In the genomic region with DNA sequence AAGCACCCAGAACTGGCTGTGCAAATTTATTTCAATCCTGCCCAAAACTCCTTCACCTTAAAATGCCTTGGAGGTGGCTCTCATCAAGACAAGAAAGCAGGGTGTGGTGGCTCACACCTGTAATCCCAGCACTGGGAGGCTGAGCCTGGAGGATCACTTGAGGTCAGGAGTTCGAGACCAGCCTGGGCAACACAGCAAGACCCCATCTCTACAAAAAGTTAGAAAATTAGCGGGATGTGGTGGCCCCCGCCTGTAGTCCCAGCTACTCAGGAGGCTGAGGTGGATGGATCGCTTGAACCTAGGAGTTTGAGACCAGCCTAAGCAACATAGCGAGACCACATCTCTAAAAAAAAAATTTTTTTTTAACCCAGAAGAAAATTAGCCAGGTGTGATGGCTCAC, we compare ENCODE assay signal across 10 cellular contexts. TPM values are rescaled to one million over a fixed set of nuclear protein-coding genes. Genes with fewer than 3 reads are reported as not detected.
DNase-seq lines count a peak whose midpoint lies in the region; ATAC-seq and TF ChIP-seq lines count a peak whose summit lies in the region.
"Had no signal": no experiment of that assay in that cellular context is flagged by ENCODE, and none has a peak within 500 bp of the region (broad histone marks: within the 10 kb centered on the region; RNA-seq: fewer than 3 reads in every experiment).

No MANE protein-coding gene starts in this region.

- peaks cover 4% of the 10 kb centered on the region for H3K4me1 Mint-ChIP-seq in activated T-helper 17 cell treated with anti-CD3 and anti-CD28 coated beads, Interleukin-2, amount 50 U/mL, for 72 hours
- H3K4me1 Mint-ChIP-seq in type B pancreatic cell (ENCODE audit: unreplicated experiment) = peaks cover 13% of the 10 kb centered on the region

- H3K27me3 ChIP-seq in cardiac muscle cell (peaks cover 7% of the 10 kb centered on the region), heart left ventricle (peaks cover 8 to 47% (median 17%) of the 10 kb centered on the region in 9 donors)

- H3K27ac ChIP-seq in cardiac muscle cell = no peak overlapping the region
- H3K27ac ChIP-seq in heart left ventricle = peak overlapping the region in 1 of 12 donors; percentile 83
- H3K27ac ChIP-seq: thoracic aorta had no signal

- TF ChIP-seq POLR2A in heart left ventricle (IDR thresholded peaks at IDR 0.05) = no peak
- no peak for TF ChIP-seq POLR2A in GM18505 (IDR thresholded peaks at IDR 0.05; ENCODE audit: borderline replicate concordance, extremely low read depth, insufficient read depth, insufficient read length)

- no peak for TF ChIP-seq CTCF in cardiac muscle cell (IDR thresholded peaks at IDR 0.05; ENCODE audit: low read depth, low read length)
- TF ChIP-seq CTCF in heart left ventricle (IDR thresholded peaks at IDR 0.05) = no peak
- TF ChIP-seq CTCF in type B pancreatic cell (conservative IDR thresholded peaks at IDR 0.05) = no peak

- H3K4me1 ChIP-seq in cardiac muscle cell (ENCODE audit: low read depth) = no peaks in the 10 kb centered on the region
- H3K4me1 ChIP-seq in heart left ventricle = peaks cover 0 to 17% (median 5%) of the 10 kb centered on the region in 12 donors

- WGBS in heart left ventricle, 4 donors = 81 to 85% (median 82%) methylated on average over 5 of the region's 5 CpGs

- intact Hi-C loops in heart left ventricle (cut with DNase I) = no loop called here

- H3K9me3 Mint-ChIP-seq in activated T-helper 17 cell treated with anti-CD3 and anti-CD28 coated beads, Interleukin-2, amount 50 U/mL, for 72 hours = peaks cover 3% of the 10 kb centered on the region
- no peaks in the 10 kb centered on the region for H3K9me3 Mint-ChIP-seq in type B pancreatic cell

- H3K9me3 ChIP-seq in cardiac muscle cell (ENCODE audit: low read depth) (no peaks in the 10 kb centered on the region), heart left ventricle (no peaks in the 10 kb centered on the region), iPS-18c (ENCODE audit: control insufficient read depth, insufficient read depth, low read length) (no peaks in the 10 kb centered on the region)
- H3K9me3 ChIP-seq: thoracic aorta had no signal

- H3K36me3 ChIP-seq in cardiac muscle cell (no peaks in the 10 kb centered on the region), heart left ventricle (no peaks in the 10 kb centered on the region)
- H3K36me3 ChIP-seq: thoracic aorta had no signal

- H3K27ac Mint-ChIP-seq in activated T-helper 17 cell treated with anti-CD3 and anti-CD28 coated beads, Interleukin-2, amount 50 U/mL, for 72 hours = no peak overlapping the region
- H3K27ac Mint-ChIP-seq in type B pancreatic cell = no peak overlapping the region

- H3K36me3 Mint-ChIP-seq in activated T-helper 17 cell treated with anti-CD3 and anti-CD28 coated beads, Interleukin-2, amount 50 U/mL, for 72 hours (ENCODE audit: low read depth) = peaks cover 5% of the 10 kb centered on the region
- no peaks in the 10 kb centered on the region for H3K36me3 Mint-ChIP-seq in type B pancreatic cell

- H3K4me3 ChIP-seq in cardiac muscle cell = peak overlapping the region; percentile 33
- H3K4me3 ChIP-seq in heart left ventricle = peak overlapping the region in 5 of 12 donors; percentile 40 to 67 (median 50)
- peak overlapping the region; percentile 30; the same call in 1 of the 2 replicates for H3K4me3 ChIP-seq in iPS-18c (ENCODE audit: insufficient read depth, low read depth, low read length)

- H3K4me3 Mint-ChIP-seq in activated T-helper 17 cell treated with anti-CD3 and anti-CD28 coated beads, Interleukin-2, amount 50 U/mL, for 72 hours = peak overlapping the region; percentile 97
- H3K4me3 Mint-ChIP-seq in type B pancreatic cell = peak overlapping the region; percentile 82

- H3K27me3 Mint-ChIP-seq in activated T-helper 17 cell treated with anti-CD3 and anti-CD28 coated beads, Interleukin-2, amount 50 U/mL, for 72 hours = peaks cover 38% of the 10 kb centered on the region
- H3K27me3 Mint-ChIP-seq in type B pancreatic cell = peaks cover 27% of the 10 kb centered on the region

- DNase-seq in cardiac muscle cell (ENCODE audit: low read depth in 1 of 2, low spot score in 1 of 2) (no peak), heart left ventricle (no peak), type B pancreatic cell (ENCODE audit: extremely low spot score, unreplicated experiment) (no peak), NCI-H446 treated with DMSO at 0.1 percent for 48 hours (lab: John Stamatoyannopoulos, UW) (no peak)

- ATAC-seq in heart left ventricle (no peak), GM18505 (IDR thresholded peaks at IDR 0.05; ENCODE audit: unreplicated experiment) (no peak), GM19467 (IDR thresholded peaks at IDR 0.05; ENCODE audit: unreplicated experiment) (no peak)
- ATAC-seq in activated T-helper 17 cell treated with anti-CD3 and anti-CD28 coated beads, Interleukin-2, amount 50 U/mL, for 72 hours (replicated peaks) = no peak

RNA-seq across cellular contexts. Expression of gene RAB39A, which starts 0.7 kb away (rescaled TPM):
- total RNA-seq in cardiac muscle cell (0.24 and 0.88 TPM in 2 replicates), heart left ventricle (1 to 10 TPM in 2 of 9 donors, under 1 TPM in 6, not detected in 1; 0.20 to 4.7 (median 0.34) TPM), type B pancreatic cell (ENCODE audit: low replicate concordance) (2.7 and 3.4 TPM in 2 replicates)
- polyA plus RNA-seq in cardiac muscle cell (not detected in 2 replicates), heart left ventricle (under 1 TPM in 1 of 2 donors, not detected in 1; 0.19 TPM)
- total RNA-seq in activated T-helper 17 cell treated with anti-CD3 and anti-CD28 coated beads, Interleukin-2, amount 50 U/mL, for 72 hours = 1 to 10 TPM; 2.5 to 3.1 TPM
- polyA plus RNA-seq: right cardiac atrium had no signal
